Comparison of ENCODE assay signal across 11 cellular contexts in genomic region chr17:42023524-42024349, GRCh38. TPM values are rescaled to one million over a fixed set of nuclear protein-coding genes. Genes with fewer than 3 reads are reported as not detected.
DNase-seq lines count a peak whose midpoint lies in the region; ATAC-seq, FAIRE-seq and TF ChIP-seq lines count a peak whose summit lies in the region.
"Had no signal": no experiment of that assay in that cellular context is flagged by ENCODE, and none has a peak within 500 bp of the region (broad histone marks: within the 10 kb centered on the region; RNA-seq: fewer than 3 reads in every experiment).

No MANE protein-coding gene starts in this region.

- H3K4me3 ChIP-seq in GM12878 (no peak overlapping the region), liver (ENCODE audit: low read depth in 1 of 3, low read length in 3 of 3) (no peak overlapping the region), tibial nerve (no peak overlapping the region)

- H3K4me3 Mint-ChIP-seq in activated CD8-positive, alpha-beta T cell treated with anti-CD3 and anti-CD28 coated beads for 36 hours: no peak overlapping the region
- H3K4me3 Mint-ChIP-seq in activated CD8-positive, alpha-beta T cell treated with anti-CD3 and anti-CD28 coated beads, Interleukin-2, amount 10 ng/mL, durations not matched to agents 7 days and 5 days: no peak overlapping the region

- BruUV-seq in GM12878 (replicated peaks; lab: Mats Ljungman, UMichigan): no TSS peak

- H3K36me3 ChIP-seq in GM12878 (ENCODE audit: control insufficient read depth in 2 of 2, insufficient read depth in 2 of 2, low read length in 1 of 2): peaks cover 0 to 13% of the 10 kb centered on the region in 2 experiments; a peak in 2 of 4 replicates
- H3K36me3 ChIP-seq in liver (ENCODE audit: control insufficient read depth in 4 of 4, insufficient read depth in 3 of 4, low read depth in 1 of 4, low read length in 3 of 4): peaks cover 3 to 8% (median 7%) of the 10 kb centered on the region in 4 donors
- H3K36me3 ChIP-seq in tibial nerve: peaks cover 0 to 32% (median 14%) of the 10 kb centered on the region in 3 donors

- in situ Hi-C loops in GM12878 (cut with MboI): loop anchor here (5.0 to 25.0 kb wide), 2 partner anchors 89 to 1189 kb away; partner anchors contain the start of genes DHX58 and TMEM106A

- H3K4me2 ChIP-seq in GM12878 (ENCODE audit: control insufficient read depth, insufficient read depth): no peak overlapping the region

- TF ChIP-seq EP300 in GM12878 (IDR thresholded peaks at IDR 0.05; ENCODE audit: borderline replicate concordance in 1 of 2, control insufficient read depth in 1 of 2, low read depth in 2 of 2, low read length in 2 of 2) (no peak), tibial nerve (IDR thresholded peaks at IDR 0.05) (no peak)

- no peaks in the 10 kb centered on the region for H4K20me1 ChIP-seq in GM12878 (ENCODE audit: control insufficient read depth, insufficient read depth)

- no peak overlapping the region for H3K9ac ChIP-seq in GM12878 (ENCODE audit: control insufficient read depth, insufficient read depth, low read length)
- H3K9ac ChIP-seq in liver (ENCODE audit: low read depth in 1 of 2, low read length in 2 of 2): no peak overlapping the region

- TF ChIP-seq RAD21 in GM12878 (IDR thresholded peaks at IDR 0.05; ENCODE audit: insufficient read depth, low read depth, low read length): no peak
- TF ChIP-seq RAD21 in liver (IDR thresholded peaks at IDR 0.05): no peak

- CTCF ChIA-PET in activated CD8-positive, alpha-beta T cell treated with anti-CD3 and anti-CD28 coated beads for 36 hours (lab: Charles Lee): interaction anchor here (0.8 to 5.5 kb wide), 9 partner anchors 12 to 95 kb away, joined by 4 to 65 read pairs (median 8); partner anchors contain the start of genes DHX58 and KAT2A
- CTCF ChIA-PET in activated CD8-positive, alpha-beta T cell treated with anti-CD3 and anti-CD28 coated beads, Interleukin-2, amount 10 ng/mL, durations not matched to agents 7 days and 5 days (lab: Charles Lee): interaction anchor here (0.6 to 7.0 kb wide), 15 partner anchors 8 to 158 kb away, joined by 3 to 168 read pairs (median 9); partner anchors contain the start of genes CNP, DHX58, DNAJC7 and KAT2A
- CTCF ChIA-PET in GM12878 (lab: Yijun Ruan, JAX): interaction anchor here (0.6 to 10.1 kb wide), 17 partner anchors 7 to 1281 kb away, joined by 3 to 83 read pairs (median 8); partner anchors contain the start of genes CNP, DHX58, DNAJC7 and KCNH4

- no peaks in the 10 kb centered on the region for H3K9me3 Mint-ChIP-seq in activated CD8-positive, alpha-beta T cell treated with anti-CD3 and anti-CD28 coated beads for 36 hours
- H3K9me3 Mint-ChIP-seq in activated CD8-positive, alpha-beta T cell treated with anti-CD3 and anti-CD28 coated beads, Interleukin-2, amount 10 ng/mL, durations not matched to agents 7 days and 5 days (ENCODE audit: insufficient read depth): no peaks in the 10 kb centered on the region
- H3K9me3 Mint-ChIP-seq: natural killer cell treated with Interleukin-12 subunit alpha and Interleukin-12 subunit beta and Interleukin-15 and Interleukin-18, amount 100 ng/mL, for 72 hours had no signal

- no peak overlapping the region for H2AFZ ChIP-seq in GM12878 (ENCODE audit: control insufficient read depth, low read depth, low read length)

- peaks cover 13% of the 10 kb centered on the region for H3K36me3 Mint-ChIP-seq in activated CD8-positive, alpha-beta T cell treated with anti-CD3 and anti-CD28 coated beads for 36 hours (ENCODE audit: low read depth)
- peaks cover 26% of the 10 kb centered on the region for H3K36me3 Mint-ChIP-seq in activated CD8-positive, alpha-beta T cell treated with anti-CD3 and anti-CD28 coated beads, Interleukin-2, amount 10 ng/mL, durations not matched to agents 7 days and 5 days (ENCODE audit: low read depth)
- H3K36me3 Mint-ChIP-seq: natural killer cell treated with Interleukin-12 subunit alpha and Interleukin-12 subunit beta and Interleukin-15 and Interleukin-18, amount 100 ng/mL, for 72 hours had no signal

- no peaks in the 10 kb centered on the region for H3K27me3 ChIP-seq in GM12878 (replicated peaks in 1 of 2; ENCODE audit: control insufficient read depth in 2 of 2, insufficient read depth in 2 of 2, low read length in 1 of 2)
- no peaks in the 10 kb centered on the region for H3K27me3 ChIP-seq in liver (ENCODE audit: control insufficient read depth in 4 of 4, insufficient read depth in 4 of 4, low read length in 3 of 4)
- no peaks in the 10 kb centered on the region for H3K27me3 ChIP-seq in tibial nerve

- RAD21 ChIA-PET in GM12878 (lab: Charles Lee; ENCODE audit: unreplicated experiment): interaction anchor here (0.7 to 2.9 kb wide), 6 partner anchors 8 to 92 kb away, joined by 3 to 17 read pairs (median 5); no protein-coding TSS in a partner anchor

- no peak for FAIRE-seq in GM12878 (lab: Jason Lieb, UNC)

- TF ChIP-seq CTCF in activated CD8-positive, alpha-beta T cell treated with anti-CD3 and anti-CD28 coated beads for 36 hours (IDR thresholded peaks at IDR 0.05): no peak
- TF ChIP-seq CTCF in GM12878 (IDR thresholded peaks at IDR 0.05 in 2 of 3, conservative IDR thresholded peaks at IDR 0.05 in 1 of 3; ENCODE audit: control insufficient read depth in 2 of 3, extremely low read depth in 1 of 3, insufficient read depth in 1 of 3, low read depth in 3 of 3, low read length in 3 of 3) (no peak), liver (IDR thresholded peaks at IDR 0.05; ENCODE audit: low read depth, low read length, missing input control) (no peak), tibial nerve (IDR thresholded peaks at IDR 0.05) (no peak)

- intact Hi-C loops in activated CD8-positive, alpha-beta T cell treated with anti-CD3 and anti-CD28 coated beads for 36 hours (cut with micrococcal nuclease): loop anchor here (5.0 kb wide), 1 partner anchor 89 kb away; the partner anchor contains the start of gene DHX58
- intact Hi-C loops in GM12878 (cut with micrococcal nuclease; ENCODE audit: unreplicated experiment): no loop called here

- peaks cover 20% of the 10 kb centered on the region for H3K4me1 ChIP-seq in GM12878 (ENCODE audit: control insufficient read depth, insufficient read depth, low read length)
- H3K4me1 ChIP-seq in liver (ENCODE audit: control insufficient read depth in 4 of 4, insufficient read depth in 4 of 4, low read length in 3 of 4): peaks cover 14 to 45% (median 39%) of the 10 kb centered on the region in 4 donors
- peaks cover 4 to 71% (median 29%) of the 10 kb centered on the region in 4 donors for H3K4me1 ChIP-seq in tibial nerve

- WGBS in GM12878 (ENCODE audit: insufficient coverage, insufficient replicate concordance, low lambda C conversion rate, missing lambda C conversion rate): 88% methylated on average over 15 of the region's 15 CpGs
- 46% methylated on average over 15 of the region's 15 CpGs for WGBS in liver
- WGBS in tibial nerve, 2 donors: 77 to 86% methylated on average over 15 of the region's 15 CpGs

- peaks cover 16% of the 10 kb centered on the region for H3K79me2 ChIP-seq in GM12878 (ENCODE audit: control insufficient read depth, insufficient read depth, low read length)

- TF ChIP-seq POLR2A in GM12878 (IDR thresholded peaks at IDR 0.05; ENCODE audit: low read depth, low read length) (no peak), tibial nerve (IDR thresholded peaks at IDR 0.05) (no peak)

- no peak for DNase-seq in activated CD8-positive, alpha-beta T cell treated with anti-CD3 and anti-CD28 coated beads for 36 hours
- DNase-seq in activated CD8-positive, alpha-beta T cell treated with anti-CD3 and anti-CD28 coated beads, Interleukin-2, amount 10 ng/mL, durations not matched to agents 7 days and 5 days: no peak
- DNase-seq in GM12878 (ENCODE audit: low read depth, low spot score) (no peak), tibial nerve (ENCODE audit: low spot score in 2 of 2) (peak in 1 of 2 donors; percentile 10), NCI-H2081 (lab: John Stamatoyannopoulos, UW) (no peak), cerebellum (ENCODE audit: low spot score) (no peak), NCI-H82 (lab: John Stamatoyannopoulos, UW) (no peak)
- DNase-seq: erythroblast, NCI-H1436 treated with DMSO at 0.1 percent for 48 hours had no signal

- no peaks in the 10 kb centered on the region for H3K9me3 ChIP-seq in GM12878 (replicated peaks; ENCODE audit: control insufficient read depth, insufficient read depth, low read length)
- no peaks in the 10 kb centered on the region for H3K9me3 ChIP-seq in liver (ENCODE audit: control insufficient read depth in 4 of 4, low read length in 3 of 4)
- H3K9me3 ChIP-seq in tibial nerve: no peaks in the 10 kb centered on the region

- no peak for ATAC-seq in activated CD8-positive, alpha-beta T cell treated with anti-CD3 and anti-CD28 coated beads for 36 hours
- no peak for ATAC-seq in activated CD8-positive, alpha-beta T cell treated with anti-CD3 and anti-CD28 coated beads, Interleukin-2, amount 10 ng/mL, durations not matched to agents 7 days and 5 days
- ATAC-seq in GM12878: no peak

- H3K4me1 Mint-ChIP-seq in activated CD8-positive, alpha-beta T cell treated with anti-CD3 and anti-CD28 coated beads for 36 hours (ENCODE audit: low read depth): peaks cover 30% of the 10 kb centered on the region
- H3K4me1 Mint-ChIP-seq in activated CD8-positive, alpha-beta T cell treated with anti-CD3 and anti-CD28 coated beads, Interleukin-2, amount 10 ng/mL, durations not matched to agents 7 days and 5 days (ENCODE audit: low read depth): peaks cover 42% of the 10 kb centered on the region

- SMC1A ChIA-PET in GM12878 (lab: Charles Lee; ENCODE audit: uncharacterized antibody, unreplicated experiment): interaction anchor here (0.9 to 1.8 kb wide), 7 partner anchors 9 to 379 kb away, joined by 3 to 8 read pairs (median 4); no protein-coding TSS in a partner anchor

- peak overlapping the region; percentile 58 for H3K27ac ChIP-seq in GM12878 (ENCODE audit: control insufficient read depth, insufficient read depth)
- peak overlapping the region; percentile 51 to 59 for H3K27ac ChIP-seq in liver (ENCODE audit: low read depth in 1 of 2, low read length in 2 of 2)
- peak overlapping the region in 3 of 4 donors; percentile 53 to 80 (median 76) for H3K27ac ChIP-seq in tibial nerve

- H3K27me3 Mint-ChIP-seq in activated CD8-positive, alpha-beta T cell treated with anti-CD3 and anti-CD28 coated beads for 36 hours: peaks cover 3% of the 10 kb centered on the region
- H3K27me3 Mint-ChIP-seq in activated CD8-positive, alpha-beta T cell treated with anti-CD3 and anti-CD28 coated beads, Interleukin-2, amount 10 ng/mL, durations not matched to agents 7 days and 5 days (ENCODE audit: low read depth): no peaks in the 10 kb centered on the region

- POLR2A ChIA-PET in activated CD8-positive, alpha-beta T cell treated with anti-CD3 and anti-CD28 coated beads for 36 hours (lab: Charles Lee): interaction anchor here (1.6 to 2.2 kb wide), 3 partner anchors 17 to 89 kb away, joined by 3 to 7 read pairs (median 5); partner anchors contain the start of gene DHX58
- POLR2A ChIA-PET in activated CD8-positive, alpha-beta T cell treated with anti-CD3 and anti-CD28 coated beads, Interleukin-2, amount 10 ng/mL, durations not matched to agents 7 days and 5 days (lab: Charles Lee): interaction anchor here (0.9 to 6.3 kb wide), 2 partner anchors 89 to 105 kb away, joined by 3 to 40 read pairs; partner anchors contain the start of gene DHX58
- POLR2A ChIA-PET in GM12878 (lab: Charles Lee): interaction anchor here (0.7 to 1.1 kb wide), 3 partner anchors 83 to 110 kb away, joined by 3 to 5 read pairs (median 3); no protein-coding TSS in a partner anchor

- peak overlapping the region; percentile 81 for H3K27ac Mint-ChIP-seq in activated CD8-positive, alpha-beta T cell treated with anti-CD3 and anti-CD28 coated beads for 36 hours
- no peak overlapping the region for H3K27ac Mint-ChIP-seq in activated CD8-positive, alpha-beta T cell treated with anti-CD3 and anti-CD28 coated beads, Interleukin-2, amount 10 ng/mL, durations not matched to agents 7 days and 5 days

RNA-seq across cellular contexts. Expression of gene NKIRAS2, which starts 3.8 kb away (rescaled TPM):
- total RNA-seq in activated CD8-positive, alpha-beta T cell treated with anti-CD3 and anti-CD28 coated beads for 36 hours: 10 to 100 TPM; 13.8 to 15.0 TPM
- 10 to 100 TPM; 25.7 to 26.2 TPM for total RNA-seq in activated CD8-positive, alpha-beta T cell treated with anti-CD3 and anti-CD28 coated beads, Interleukin-2, amount 10 ng/mL, durations not matched to agents 7 days and 5 days
- 17.6 and 18.5 TPM in 2 replicates for total RNA-seq in GM12878 (2013; cell fraction: nucleolus; rRNA removed)
- 36.8 and 39.3 TPM in 2 replicates for total RNA-seq in GM12878 (2014; rRNA removed)
- total RNA-seq in GM12878 (2014; rRNA removed; fragmentation: Illumina TruSeq; extraction: Trizol): 16.3 and 16.9 TPM in 2 replicates
- total RNA-seq in GM12878 (2021): 22.9 and 25.8 TPM in 2 replicates
- polyA plus RNA-seq in GM12878 (2011; ENCODE audit: low read depth): 11.6 TPM
- 11.9 and 20.3 TPM in 2 replicates for polyA plus RNA-seq in GM12878 (2011; rRNA removed)
- polyA plus RNA-seq in GM12878 (2011; cell fraction: cytosol; rRNA removed): 26.7 and 29.6 TPM in 2 replicates
- 15.3 and 19.6 TPM in 2 replicates for polyA plus RNA-seq in GM12878 (2011; cell fraction: nucleus; rRNA removed)
- 20.9 and 21.7 TPM in 2 replicates for polyA plus RNA-seq in GM12878 (2012)
- 24.4 and 33.6 TPM in 2 replicates for polyA plus RNA-seq in GM12878 (2014; fragmentation: Illumina TruSeq; extraction: Trizol)
- polyA plus RNA-seq in GM12878 (2014; fragmentation: Nextera tagmentation; extraction: Ambion mirVana): 1 to 10 TPM; 6.4 to 6.9 TPM
- polyA plus RNA-seq in GM12878 (2014; rRNA removed): 39.4 and 49.7 TPM in 2 replicates
- polyA plus RNA-seq in GM12878 (2016; fragmentation: Nextera tagmentation; extraction: Ambion mirVana): 10 to 100 TPM; 28.6 to 32.2 TPM
- polyA minus RNA-seq in GM12878 (2011; rRNA and poly(A)+ RNA removed): 15.9 and 21.3 TPM in 2 replicates
- 6.4 and 7.1 TPM in 2 replicates for polyA minus RNA-seq in GM12878 (2011; cell fraction: cytosol; rRNA and poly(A)+ RNA removed)
- 7.6 and 15.4 TPM in 2 replicates for polyA minus RNA-seq in GM12878 (2011; cell fraction: nucleus; rRNA and poly(A)+ RNA removed)
- total RNA-seq in liver: 10 to 100 TPM; 17.3 to 17.4 TPM
- polyA plus RNA-seq in liver: 10 to 100 TPM; 16.4 to 20.7 TPM
- total RNA-seq in tibial nerve: 10 to 100 TPM; 17.7 to 39.9 (median 23.8) TPM
- 30.5 TPM for total RNA-seq in cerebellum

RNA-seq across cellular contexts. Expression of gene DNAJC7, which starts 6.5 kb away (rescaled TPM):
- total RNA-seq in activated CD8-positive, alpha-beta T cell treated with anti-CD3 and anti-CD28 coated beads for 36 hours: 10 to 100 TPM; 86.7 to 90.3 TPM
- 10 to 100 TPM; 86.1 to 99.8 TPM for total RNA-seq in activated CD8-positive, alpha-beta T cell treated with anti-CD3 and anti-CD28 coated beads, Interleukin-2, amount 10 ng/mL, durations not matched to agents 7 days and 5 days
- total RNA-seq in GM12878 (2013; cell fraction: nucleolus; rRNA removed): 134 and 138 TPM in 2 replicates
- total RNA-seq in GM12878 (2014; rRNA removed) (70.2 and 70.4 TPM in 2 replicates), GM12878 (2014; rRNA removed; fragmentation: Illumina TruSeq; extraction: Trizol) (156 and 173 TPM in 2 replicates), GM12878 (2021) (104 and 113 TPM in 2 replicates), liver (10 to 100 TPM; 28.7 to 33.9 TPM), tibial nerve (10 to 100 TPM; 56.6 to 90.2 (median 71.8) TPM), cerebellum (76.5 TPM)
- polyA plus RNA-seq in GM12878 (2011; ENCODE audit: low read depth): 65.9 TPM
- polyA plus RNA-seq in GM12878 (2011; rRNA removed) (60.1 and 72.4 TPM in 2 replicates), GM12878 (2014; fragmentation: Illumina TruSeq; extraction: Trizol) (164 and 196 TPM in 2 replicates), GM12878 (2014; fragmentation: Nextera tagmentation; extraction: Ambion mirVana) (10 to 100 TPM; 61.2 to 70.3 TPM), GM12878 (2014; rRNA removed) (89.6 and 91.8 TPM in 2 replicates), GM12878 (2016; fragmentation: Nextera tagmentation; extraction: Ambion mirVana) (100 to 1,000 TPM in 1 of 2 experiments, 10 to 100 TPM in 1; 97.9 to 103 TPM), liver (10 to 100 TPM; 29.4 to 31.8 TPM)
- 33.8 and 35.1 TPM in 2 replicates for polyA plus RNA-seq in GM12878 (2011; cell fraction: cytosol; rRNA removed)
- polyA plus RNA-seq in GM12878 (2011; cell fraction: nucleus; rRNA removed): 35.8 and 40.3 TPM in 2 replicates
- polyA plus RNA-seq in GM12878 (2012): 89.4 and 91.4 TPM in 2 replicates
- polyA minus RNA-seq in GM12878 (2011; rRNA and poly(A)+ RNA removed): 56.9 and 58.7 TPM in 2 replicates
- 30.2 and 35.3 TPM in 2 replicates for polyA minus RNA-seq in GM12878 (2011; cell fraction: cytosol; rRNA and poly(A)+ RNA removed)
- 43.6 and 51.0 TPM in 2 replicates for polyA minus RNA-seq in GM12878 (2011; cell fraction: nucleus; rRNA and poly(A)+ RNA removed)

RNA-seq across cellular contexts. Expression of gene C17orf113, which starts 26.7 kb away (rescaled TPM):
- total RNA-seq in activated CD8-positive, alpha-beta T cell treated with anti-CD3 and anti-CD28 coated beads for 36 hours: under 1 TPM; 0.72 to 0.77 TPM
- under 1 TPM; 0.16 to 0.24 TPM for total RNA-seq in activated CD8-positive, alpha-beta T cell treated with anti-CD3 and anti-CD28 coated beads, Interleukin-2, amount 10 ng/mL, durations not matched to agents 7 days and 5 days
- total RNA-seq in GM12878 (2013; cell fraction: nucleolus; rRNA removed): 1.2 and 1.3 TPM in 2 replicates
- total RNA-seq in GM12878 (2014; rRNA removed) (0.11 and 0.17 TPM in 2 replicates), GM12878 (2014; rRNA removed; fragmentation: Illumina TruSeq; extraction: Trizol) (not detected in 2 replicates), GM12878 (2021) (0.08 and 0.11 TPM in 2 replicates), liver (under 1 TPM; 0.14 to 0.17 TPM), tibial nerve (1 to 10 TPM; 1.2 to 2.9 (median 2.1) TPM), cerebellum (5.9 TPM)
- 0.13 TPM for polyA plus RNA-seq in GM12878 (2011; ENCODE audit: low read depth)
- polyA plus RNA-seq in GM12878 (2011; rRNA removed) (0.06 and 0.08 TPM in 2 replicates), GM12878 (2014; fragmentation: Illumina TruSeq; extraction: Trizol) (0.03 TPM in 1 of 2 replicates, not detected in the other), GM12878 (2014; fragmentation: Nextera tagmentation; extraction: Ambion mirVana) (not detected), GM12878 (2014; rRNA removed) (0.14 and 0.27 TPM in 2 replicates), GM12878 (2016; fragmentation: Nextera tagmentation; extraction: Ambion mirVana) (under 1 TPM; 0.03 to 0.04 TPM), liver (under 1 TPM in 1 of 2 donors, not detected in 1; 0.12 TPM)
- 0.07 and 0.09 TPM in 2 replicates for polyA plus RNA-seq in GM12878 (2011; cell fraction: cytosol; rRNA removed)
- 0.18 and 0.20 TPM in 2 replicates for polyA plus RNA-seq in GM12878 (2011; cell fraction: nucleus; rRNA removed)
- polyA plus RNA-seq in GM12878 (2012): 0.32 and 0.42 TPM in 2 replicates
- 0.05 TPM in 1 of 2 replicates, not detected in the other for polyA minus RNA-seq in GM12878 (2011; rRNA and poly(A)+ RNA removed)
- polyA minus RNA-seq in GM12878 (2011; cell fraction: cytosol; rRNA and poly(A)+ RNA removed): not detected in 2 replicates
- polyA minus RNA-seq in GM12878 (2011; cell fraction: nucleus; rRNA and poly(A)+ RNA removed): 0.10 TPM in 1 of 2 replicates, not detected in the other
- total RNA-seq: natural killer cell treated with Interleukin-12 subunit alpha and Interleukin-12 subunit beta and Interleukin-15 and Interleukin-18, amount 100 ng/mL, for 72 hours had no signal

RNA-seq across cellular contexts. Expression of gene CNP, which starts 57.1 kb away (rescaled TPM):
- 10 to 100 TPM; 50.1 to 54.5 TPM for total RNA-seq in activated CD8-positive, alpha-beta T cell treated with anti-CD3 and anti-CD28 coated beads for 36 hours
- total RNA-seq in activated CD8-positive, alpha-beta T cell treated with anti-CD3 and anti-CD28 coated beads, Interleukin-2, amount 10 ng/mL, durations not matched to agents 7 days and 5 days: 10 to 100 TPM; 93.4 to 94.6 TPM
- 22.0 and 33.7 TPM in 2 replicates for total RNA-seq in GM12878 (2013; cell fraction: nucleolus; rRNA removed)
- total RNA-seq in GM12878 (2014; rRNA removed) (35.6 and 39.5 TPM in 2 replicates), GM12878 (2014; rRNA removed; fragmentation: Illumina TruSeq; extraction: Trizol) (22.5 and 22.9 TPM in 2 replicates), GM12878 (2021) (50.9 and 52.2 TPM in 2 replicates), liver (10 to 100 TPM; 25.3 to 29.6 TPM), tibial nerve (100 to 1,000 TPM; 174 to 345 (median 256) TPM), cerebellum (27.5 TPM)
- polyA plus RNA-seq in GM12878 (2011; ENCODE audit: low read depth): 11.6 TPM
- polyA plus RNA-seq in GM12878 (2011; rRNA removed) (14.4 and 24.6 TPM in 2 replicates), GM12878 (2014; fragmentation: Illumina TruSeq; extraction: Trizol) (16.9 and 26.3 TPM in 2 replicates), GM12878 (2014; fragmentation: Nextera tagmentation; extraction: Ambion mirVana) (1 to 10 TPM; 1.8 to 4.4 TPM), GM12878 (2014; rRNA removed) (36.5 and 40.4 TPM in 2 replicates), GM12878 (2016; fragmentation: Nextera tagmentation; extraction: Ambion mirVana) (10 to 100 TPM; 59.8 to 60.7 TPM), liver (10 to 100 TPM; 30.7 to 38.3 TPM)
- polyA plus RNA-seq in GM12878 (2011; cell fraction: cytosol; rRNA removed): 31.7 and 35.2 TPM in 2 replicates
- 23.4 and 31.0 TPM in 2 replicates for polyA plus RNA-seq in GM12878 (2011; cell fraction: nucleus; rRNA removed)
- 25.0 and 30.4 TPM in 2 replicates for polyA plus RNA-seq in GM12878 (2012)
- polyA minus RNA-seq in GM12878 (2011; rRNA and poly(A)+ RNA removed): 64.6 and 68.2 TPM in 2 replicates
- 27.3 and 32.6 TPM in 2 replicates for polyA minus RNA-seq in GM12878 (2011; cell fraction: cytosol; rRNA and poly(A)+ RNA removed)
- polyA minus RNA-seq in GM12878 (2011; cell fraction: nucleus; rRNA and poly(A)+ RNA removed): 15.0 and 26.4 TPM in 2 replicates
